19 cellular contexts compared by ENCODE assay signal in the genomic region with DNA sequence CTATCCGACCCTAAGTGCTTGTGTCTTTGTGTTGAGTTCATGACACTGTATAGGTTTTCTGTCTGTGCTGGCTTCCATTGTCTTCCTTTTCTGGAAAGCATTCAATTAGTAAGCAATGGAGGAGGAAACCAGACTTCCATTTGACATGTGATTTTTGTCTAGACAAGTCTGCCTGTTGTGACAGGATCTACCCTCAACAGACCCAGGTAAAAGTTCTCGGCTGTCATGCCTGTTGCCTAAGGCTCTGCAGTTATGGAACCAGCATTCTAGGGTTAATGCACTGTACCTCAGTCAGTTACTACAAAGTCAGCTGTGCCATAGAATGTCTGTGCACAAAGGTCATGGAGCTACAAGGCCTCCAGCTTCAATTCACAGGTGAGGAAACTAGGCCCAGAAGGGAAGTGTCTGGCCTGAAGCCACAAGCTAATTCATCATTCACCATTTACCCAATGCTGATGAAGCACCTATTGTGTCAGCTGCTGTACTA.
A peak's percentile ranks its signal among the peaks of the same experiment; 100 is the strongest.
DNase-seq lines count a peak whose midpoint lies in the region; ATAC-seq and TF ChIP-seq lines count a peak whose summit lies in the region.
"Had no signal": no experiment of that assay in that cellular context is flagged by ENCODE, and none has a peak within 500 bp of the region (broad histone marks: within the 10 kb centered on the region; RNA-seq: fewer than 3 reads in every experiment).

No MANE protein-coding gene starts in this region.

- H3K9me3 ChIP-seq in heart left ventricle = no peaks in the 10 kb centered on the region
- H3K9me3 ChIP-seq in thyroid gland = no peaks in the 10 kb centered on the region

- H3K36me3 ChIP-seq in heart left ventricle (peaks cover 0 to 99% (median 62%) of the 10 kb centered on the region in 9 donors), thyroid gland (peaks cover 67 to 81% of the 10 kb centered on the region in 2 donors)

- H3K4me1 ChIP-seq in heart left ventricle = peaks cover 7 to 90% (median 81%) of the 10 kb centered on the region in 12 donors
- peaks cover 52 to 62% of the 10 kb centered on the region in 2 donors for H3K4me1 ChIP-seq in thyroid gland

- TF ChIP-seq CTCF in heart left ventricle (IDR thresholded peaks at IDR 0.05) (no peak), thyroid gland (IDR thresholded peaks at IDR 0.05) (no peak)

- TF ChIP-seq POLR2A in heart left ventricle (IDR thresholded peaks at IDR 0.05) (no peak), thyroid gland (IDR thresholded peaks at IDR 0.05) (no peak)

- intact Hi-C loops in heart left ventricle (cut with DNase I) (loop anchor here in 4 of 10 donors (5.0 to 10.0 kb wide), 3 partner anchors 70 to 152 kb away; a partner anchor contains a TSS), Right ventricle myocardium superior (cut with DNase I) (loop anchor here (5.0 kb wide), 1 partner anchor 70 kb away; a partner anchor contains a TSS), thyroid gland (cut with DNase I) (no loop called here)

- 56 to 76% (median 68%) methylated on average over 2 of the region's 2 CpGs for WGBS in heart left ventricle, 4 donors
- WGBS in thyroid gland, 2 donors = 73 to 81% methylated on average over 2 of the region's 2 CpGs

- H3K27me3 ChIP-seq in heart left ventricle (no peaks in the 10 kb centered on the region), thyroid gland (no peaks in the 10 kb centered on the region)

- H3K4me3 ChIP-seq in heart left ventricle = no peak overlapping the region
- H3K4me3 ChIP-seq in thyroid gland (replicated peaks in 1 of 3) = no peak overlapping the region

- ATAC-seq in heart left ventricle (no peak), Right ventricle myocardium superior (ENCODE audit: poor library complexity) (no peak), GM19035 (IDR thresholded peaks at IDR 0.05; ENCODE audit: unreplicated experiment) (no peak)

- DNase-seq in heart left ventricle = no peak
- DNase-seq in Right ventricle myocardium superior = no peak
- peak; percentile 57 to 84 for DNase-seq in dermis microvascular lymphatic vessel endothelial cell (ENCODE audit: low read depth in 2 of 2)
- DNase-seq in lung microvascular endothelial cell (ENCODE audit: low read depth in 2 of 2) = peak; percentile 67 to 72
- no peak for DNase-seq in thyroid gland
- no peak for DNase-seq in KG1 (lab: John Stamatoyannopoulos, UW)
- no peak for DNase-seq in amygdala (lab: John Stamatoyannopoulos, UW)
- DNase-seq: activated B cell treated with CpG ODN at 0.5 μM for 24 hours; activated effector memory CD4-positive, alpha-beta T cell treated with anti-CD3 and anti-CD28 coated beads, Interleukin-2, amount 50 U/mL, for 16 hours; anterior cingulate cortex; CD4-positive, alpha-beta T cell; cortex of kidney; DND-41; NCI-H1417 treated with DMSO at 0.1 percent for 48 hours; NCI-H510A; OCI-M1; stimulated activated CD4-positive, alpha-beta T cell treated with anti-CD3 and anti-CD28 coated beads, Interleukin-4, amount 100 ng/mL, for 4 hours had no signal

- peak overlapping the region in 11 of 12 donors; percentile 56 to 84 (median 73) for H3K27ac ChIP-seq in heart left ventricle
- peak overlapping the region in 2 of 3 donors; percentile 62 to 78 for H3K27ac ChIP-seq in thyroid gland
- H3K27ac ChIP-seq: KMS-11 had no signal

Comparison
In these comparisons a context has a peak if more than half of its experiments do, and no peak if none do; other contexts are left out.
1. DNase-seq: peak in dermis microvascular lymphatic vessel endothelial cell (2 of 2) and lung microvascular endothelial cell (2 of 2); none in heart left ventricle (0 of 5), Right ventricle myocardium superior (single experiment), thyroid gland (0 of 2), KG1 (single experiment) and amygdala (0 of 56).